Comparison of ENCODE assay signal across 8 cellular contexts in the genomic region with DNA sequence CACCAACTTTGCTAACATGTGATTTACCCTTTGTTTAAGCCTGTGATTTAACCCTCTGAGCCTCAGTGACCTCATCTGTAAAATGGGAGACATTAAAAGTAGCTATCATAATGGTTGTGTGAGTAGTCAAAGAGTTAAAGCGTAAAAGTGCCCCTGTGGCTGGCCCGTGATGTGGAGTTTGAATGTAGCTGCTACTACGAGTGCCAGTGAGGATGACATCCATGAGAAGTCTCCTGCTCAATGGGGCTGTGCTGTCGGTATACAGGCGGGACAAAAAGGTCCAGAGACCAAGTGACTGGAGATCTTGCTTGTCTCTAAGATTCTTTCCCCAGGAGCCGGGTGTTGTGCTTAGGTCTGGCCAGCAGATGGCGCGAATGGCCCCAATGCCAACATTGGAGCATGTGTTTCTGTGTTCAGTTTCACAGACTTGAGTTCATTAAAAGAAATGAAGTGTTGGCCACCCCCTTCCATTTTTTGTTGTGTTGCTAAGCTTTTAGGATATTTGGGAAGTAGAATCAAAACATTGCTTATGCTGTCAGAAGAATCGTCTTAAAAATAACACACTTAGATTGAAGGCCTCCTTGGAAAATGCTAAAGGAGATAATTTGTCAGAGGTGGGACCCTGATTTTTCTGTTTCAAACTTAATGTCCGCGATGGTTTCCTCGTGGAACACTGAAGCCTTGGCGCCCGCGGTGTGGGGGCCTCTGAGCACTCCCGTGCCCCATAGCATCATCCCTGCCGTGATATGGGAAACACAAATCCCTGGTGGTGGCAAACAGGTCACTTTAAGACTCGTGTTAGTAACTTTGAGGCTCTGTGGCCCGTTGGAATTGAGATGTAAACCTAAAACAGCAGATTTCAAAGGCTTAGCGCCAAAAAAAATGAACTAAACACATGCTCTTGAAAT. TPM values are rescaled to one million over a fixed set of nuclear protein-coding genes. Genes with fewer than 3 reads are reported as not detected.
DNase-seq lines count a peak whose midpoint lies in the region; ATAC-seq, FAIRE-seq and TF ChIP-seq lines count a peak whose summit lies in the region.

No MANE protein-coding gene starts in this region.

- TF ChIP-seq CTCF in neural crest cell (conservative IDR thresholded peaks at IDR 0.05): peak; percentile 95

- DNase-seq in ELF-1 (ENCODE audit: low read depth, low spot score) (peak; percentile 88), HTR-8/SVneo (ENCODE audit: insufficient read length, low spot score) (peak; percentile 98), RCC 7860 (ENCODE audit: low spot score) (peak; percentile 53), fibroblast of peridontal ligament (ENCODE audit: extremely low read depth) (peak; percentile 78), neural crest cell (ENCODE audit: low read depth, low spot score) (peak; percentile 89), stromal cell of bone marrow (ENCODE audit: low read depth) (peak; percentile 36)
- DNase-seq in activated T-cell treated with anti-CD3 and anti-CD28 coated beads, Interleukin-2, amount 50 U/mL, for 72 hours: peak; percentile 79 to 82

- H3K27ac Mint-ChIP-seq in activated T-cell treated with anti-CD3 and anti-CD28 coated beads, Interleukin-2, amount 50 U/mL, for 72 hours: no peak overlapping the region
- H3K27ac Mint-ChIP-seq in neural crest cell (ENCODE audit: unreplicated experiment): no peak overlapping the region

- no peak for TF ChIP-seq POLR2A in GM18505 (IDR thresholded peaks at IDR 0.05; ENCODE audit: borderline replicate concordance, extremely low read depth, insufficient read depth, insufficient read length)

- peak; percentile 46 to 52 for ATAC-seq in activated T-cell treated with anti-CD3 and anti-CD28 coated beads, Interleukin-2, amount 50 U/mL, for 72 hours (replicated peaks in 1 of 2)
- no peak for ATAC-seq in GM18505 (IDR thresholded peaks at IDR 0.05; ENCODE audit: unreplicated experiment)

- FAIRE-seq in HTR-8/SVneo (lab: Jason Lieb, UNC): peak; percentile 99
- FAIRE-seq in RCC 7860 (lab: Jason Lieb, UNC): peak; percentile 53

- H3K27me3 Mint-ChIP-seq in activated T-cell treated with anti-CD3 and anti-CD28 coated beads, Interleukin-2, amount 50 U/mL, for 72 hours (ENCODE audit: low read depth): no peaks in the 10 kb centered on the region
- H3K27me3 Mint-ChIP-seq in neural crest cell (ENCODE audit: low read depth): no peaks in the 10 kb centered on the region

- no peak overlapping the region for H3K4me3 Mint-ChIP-seq in activated T-cell treated with anti-CD3 and anti-CD28 coated beads, Interleukin-2, amount 50 U/mL, for 72 hours
- H3K4me3 Mint-ChIP-seq in neural crest cell: peak overlapping the region; percentile 34

- no peaks in the 10 kb centered on the region for H3K9me3 Mint-ChIP-seq in activated T-cell treated with anti-CD3 and anti-CD28 coated beads, Interleukin-2, amount 50 U/mL, for 72 hours
- H3K9me3 Mint-ChIP-seq in neural crest cell: no peaks in the 10 kb centered on the region

- peaks cover 4 to 12% of the 10 kb centered on the region in 2 donors for H3K36me3 Mint-ChIP-seq in activated T-cell treated with anti-CD3 and anti-CD28 coated beads, Interleukin-2, amount 50 U/mL, for 72 hours (ENCODE audit: insufficient read depth in 2 of 2)
- peaks cover 2% of the 10 kb centered on the region for H3K36me3 Mint-ChIP-seq in neural crest cell (ENCODE audit: low read depth)

- peaks cover 33% of the 10 kb centered on the region for H3K4me1 Mint-ChIP-seq in activated T-cell treated with anti-CD3 and anti-CD28 coated beads, Interleukin-2, amount 50 U/mL, for 72 hours (ENCODE audit: low read depth)
- H3K4me1 Mint-ChIP-seq in neural crest cell: no peaks in the 10 kb centered on the region

RNA-seq across cellular contexts. Expression of gene RBM38, which starts 9.3 kb away (rescaled TPM):
- 10 to 100 TPM; 61.4 to 79.8 TPM for total RNA-seq in activated T-cell treated with anti-CD3 and anti-CD28 coated beads, Interleukin-2, amount 50 U/mL, for 72 hours
- total RNA-seq in neural crest cell: 33.3 and 33.4 TPM in 2 replicates

RNA-seq across cellular contexts. Expression of gene RAE1, which starts 30.8 kb away (rescaled TPM):
- 10 to 100 TPM; 47.6 to 54.2 TPM for total RNA-seq in activated T-cell treated with anti-CD3 and anti-CD28 coated beads, Interleukin-2, amount 50 U/mL, for 72 hours
- total RNA-seq in neural crest cell: 54.7 and 57.0 TPM in 2 replicates

RNA-seq across cellular contexts. Expression of gene SPO11, which starts 52.2 kb away (rescaled TPM):
- total RNA-seq in activated T-cell treated with anti-CD3 and anti-CD28 coated beads, Interleukin-2, amount 50 U/mL, for 72 hours: not detected
- total RNA-seq in neural crest cell: not detected in 2 replicates

Comparison
In these comparisons a context has a peak if more than half of its experiments do, and no peak if none do; other contexts are left out.
1. DNase-seq: peak in every context shown above with its lines; median percentile 98 in HTR-8/SVneo; 89 in neural crest cell; 88 in ELF-1; 80 in activated T-cell treated with anti-CD3 and anti-CD28 coated beads, Interleukin-2, amount 50 U/mL, for 72 hours; 78 in fibroblast of peridontal ligament; 53 in RCC 7860; 36 in stromal cell of bone marrow.